Comparison of ENCODE assay signal across 23 cellular contexts in the genomic region with DNA sequence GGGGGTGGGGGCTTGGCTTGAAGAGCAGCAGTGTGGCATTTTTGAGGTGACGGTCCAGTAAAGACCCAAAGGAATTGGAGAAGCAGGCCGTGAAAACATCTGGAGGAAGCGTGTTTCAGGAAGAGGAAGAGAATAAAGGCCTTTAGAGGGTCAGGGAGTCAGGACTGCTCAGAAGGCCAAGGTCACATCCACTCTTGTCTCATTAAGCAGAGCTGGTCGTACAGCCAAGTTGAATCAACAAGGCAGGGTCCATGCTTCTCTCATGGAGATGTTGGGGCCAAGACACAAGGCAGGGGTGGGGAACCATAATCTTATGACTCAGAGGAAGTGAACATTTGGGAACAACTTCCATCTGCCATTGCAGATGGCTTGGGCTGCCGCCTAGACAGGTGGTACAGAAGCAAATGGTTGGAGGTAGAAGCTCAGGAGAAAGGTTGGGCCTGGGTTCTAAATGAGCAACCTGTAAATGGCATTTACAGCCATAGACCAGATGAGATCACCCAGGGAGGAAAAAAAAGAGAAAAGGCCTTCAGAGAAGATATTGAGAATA.
"Had no signal": no experiment of that assay in that cellular context is flagged by ENCODE, and none has a peak within 500 bp of the region (broad histone marks: within the 10 kb centered on the region; RNA-seq: fewer than 3 reads in every experiment).

No MANE protein-coding gene starts in this region.

- H3K9me3 ChIP-seq: spleen, thoracic aorta, vagina had no signal

- DNase-seq: activated CD4-positive, alpha-beta T cell treated with anti-CD3 and anti-CD28 coated beads for 48 hours; activated CD4-positive, CD25-positive, alpha-beta regulatory T cell; activated CD8-positive, alpha-beta memory T cell treated with anti-CD3 and anti-CD28 coated beads, Interleukin-2, amount 10 ng/mL, durations not matched to agents 7 days and 5 days; activated CD8-positive, alpha-beta T cell treated with anti-CD3 and anti-CD28 coated beads for 36 hours; activated gamma-delta T cell treated with Interleukin-2 at 50 U/mL for 16 hours; caudate nucleus; effector CD4-positive, alpha-beta T cell; erythroblast; foreskin keratinocyte; hypothalamus; nephron progenitor cell; spleen; stimulated activated CD4-positive, alpha-beta T cell treated with anti-CD3 and anti-CD28 coated beads, Interleukin-4, amount 100 ng/mL, for 1 hour; stimulated activated naive CD4-positive, alpha-beta T cell; T-helper 9 cell had no signal

- ATAC-seq: activated CD8-positive, alpha-beta memory T cell treated with anti-CD3 and anti-CD28 coated beads, Interleukin-2, amount 10 ng/mL, durations not matched to agents 7 days and 5 days; activated CD8-positive, alpha-beta T cell treated with anti-CD3 and anti-CD28 coated beads for 36 hours; foreskin keratinocyte had no signal

- H3K4me1 Mint-ChIP-seq: activated CD8-positive, alpha-beta memory T cell treated with anti-CD3 and anti-CD28 coated beads, Interleukin-2, amount 10 ng/mL, durations not matched to agents 7 days and 5 days; activated naive CD4-positive, alpha-beta T cell treated with anti-CD3 and anti-CD28 coated beads, Interleukin-2, amount 50 U/mL, for 24 hours; memory B cell had no signal

- H3K36me3 Mint-ChIP-seq: activated CD8-positive, alpha-beta memory T cell treated with anti-CD3 and anti-CD28 coated beads, Interleukin-2, amount 10 ng/mL, durations not matched to agents 7 days and 5 days; activated naive CD4-positive, alpha-beta T cell treated with anti-CD3 and anti-CD28 coated beads, Interleukin-2, amount 50 U/mL, for 24 hours; brain; memory B cell; type B pancreatic cell had no signal

- H3K27ac Mint-ChIP-seq: activated CD8-positive, alpha-beta memory T cell treated with anti-CD3 and anti-CD28 coated beads, Interleukin-2, amount 10 ng/mL, durations not matched to agents 7 days and 5 days; activated CD8-positive, alpha-beta T cell treated with anti-CD3 and anti-CD28 coated beads for 36 hours; activated naive CD4-positive, alpha-beta T cell treated with anti-CD3 and anti-CD28 coated beads, Interleukin-2, amount 50 U/mL, for 24 hours; activated T-helper 1 cell treated with anti-CD3 and anti-CD28 coated beads, Interleukin-12 subunit alpha, Interleukin-12 subunit beta, Interleukin-2, Interleukin-4 antibody, amounts not matched to agents 30 ng/mL and 10 ng/mL and 1 ng/mL, durations not matched to agents 14 hours and 24 hours and 36 hours; dendritic cell treated with granulocyte-macrophage colony-stimulating factor and Interleukin-4, amounts not matched to agents 40 ng/mL and 50 ng/mL, for 4 days; memory B cell; nephron progenitor cell; type B pancreatic cell had no signal

- H3K27me3 Mint-ChIP-seq: activated CD8-positive, alpha-beta memory T cell treated with anti-CD3 and anti-CD28 coated beads, Interleukin-2, amount 10 ng/mL, durations not matched to agents 7 days and 5 days; activated CD8-positive, alpha-beta T cell treated with anti-CD3 and anti-CD28 coated beads for 36 hours; dendritic cell treated with granulocyte-macrophage colony-stimulating factor and Interleukin-4, amounts not matched to agents 40 ng/mL and 50 ng/mL, for 4 days had no signal

- H3K27ac ChIP-seq: foreskin keratinocyte, spleen, thoracic aorta, vagina had no signal

- H3K27me3 ChIP-seq: foreskin keratinocyte, spleen, vagina had no signal

- H3K4me3 ChIP-seq: spleen, thoracic aorta, vagina had no signal

- H3K9me3 Mint-ChIP-seq: activated CD8-positive, alpha-beta T cell treated with anti-CD3 and anti-CD28 coated beads for 36 hours; activated naive CD4-positive, alpha-beta T cell treated with anti-CD3 and anti-CD28 coated beads, Interleukin-2, amount 50 U/mL, for 24 hours; activated T-helper 1 cell treated with anti-CD3 and anti-CD28 coated beads, Interleukin-12 subunit alpha, Interleukin-12 subunit beta, Interleukin-2, Interleukin-4 antibody, amounts not matched to agents 30 ng/mL and 10 ng/mL and 1 ng/mL, durations not matched to agents 14 hours and 24 hours and 36 hours; dendritic cell treated with granulocyte-macrophage colony-stimulating factor and Interleukin-4, amounts not matched to agents 40 ng/mL and 50 ng/mL, for 4 days; memory B cell; nephron progenitor cell; type B pancreatic cell had no signal

- H3K36me3 ChIP-seq: spleen, thoracic aorta, vagina had no signal

- H3K4me3 Mint-ChIP-seq: activated CD8-positive, alpha-beta memory T cell treated with anti-CD3 and anti-CD28 coated beads, Interleukin-2, amount 10 ng/mL, durations not matched to agents 7 days and 5 days; activated CD8-positive, alpha-beta T cell treated with anti-CD3 and anti-CD28 coated beads for 36 hours; activated naive CD4-positive, alpha-beta T cell treated with anti-CD3 and anti-CD28 coated beads, Interleukin-2, amount 50 U/mL, for 24 hours; activated T-helper 1 cell treated with anti-CD3 and anti-CD28 coated beads, Interleukin-12 subunit alpha, Interleukin-12 subunit beta, Interleukin-2, Interleukin-4 antibody, amounts not matched to agents 30 ng/mL and 10 ng/mL and 1 ng/mL, durations not matched to agents 14 hours and 24 hours and 36 hours; brain; dendritic cell treated with granulocyte-macrophage colony-stimulating factor and Interleukin-4, amounts not matched to agents 40 ng/mL and 50 ng/mL, for 4 days; memory B cell; nephron progenitor cell; type B pancreatic cell had no signal

- H3K4me1 ChIP-seq: foreskin keratinocyte, spleen, vagina had no signal
